In genomic region chr2:215670396-215670795, GRCh38 we compare ENCODE assay signal across 18 cellular contexts.
DNase-seq lines count a peak whose midpoint lies in the region; ATAC-seq, FAIRE-seq and TF ChIP-seq lines count a peak whose summit lies in the region.
"Had no signal": no experiment of that assay in that cellular context is flagged by ENCODE, and none has a peak within 500 bp of the region (broad histone marks: within the 10 kb centered on the region; RNA-seq: fewer than 3 reads in every experiment).

No MANE protein-coding gene starts in this region.

- no peak for TF ChIP-seq RAD21 in HepG2 (CRISPR knock-in tag; IDR thresholded peaks at IDR 0.05)

- ATAC-seq in HepG2 = no peak
- no peak for ATAC-seq in right lobe of liver
- no peak for ATAC-seq in stimulated activated memory B cell treated with anti-CD40 and anti-IgM and Interleukin-4, amounts not matched to agents 10 μg/mL and 1 μg/mL and 100 μg/mL, for 72 hours
- no peak for ATAC-seq in HG03097 (IDR thresholded peaks at IDR 0.05; ENCODE audit: low FRiP score, unreplicated experiment)
- ATAC-seq: CD8-positive, alpha-beta T cell had no signal

- H3K9ac ChIP-seq in HepG2 (ENCODE audit: insufficient read depth, low read depth, low read length) (no peak overlapping the region), endodermal cell (ENCODE audit: extremely low read depth, low read length, poor library complexity, severe bottlenecking) (no peak overlapping the region), mesendoderm (ENCODE audit: low read length) (no peak overlapping the region)
- H3K9ac ChIP-seq: BLaER1 treated with 17β-estradiol and CSF1 and Interleukin-3, amounts not matched to agents 10 nM and 100 nM; GM23248 had no signal

- peaks cover 33% of the 10 kb centered on the region for H3K4me1 Mint-ChIP-seq in endodermal cell
- no peaks in the 10 kb centered on the region for H3K4me1 Mint-ChIP-seq in stimulated activated memory B cell treated with anti-CD40 and anti-IgM and Interleukin-4, amounts not matched to agents 10 μg/mL and 1 μg/mL and 100 μg/mL, for 72 hours
- H3K4me1 Mint-ChIP-seq: B cell had no signal

- H3K36me3 Mint-ChIP-seq in endodermal cell (ENCODE audit: low read depth) = no peaks in the 10 kb centered on the region
- H3K36me3 Mint-ChIP-seq in stimulated activated memory B cell treated with anti-CD40 and anti-IgM and Interleukin-4, amounts not matched to agents 10 μg/mL and 1 μg/mL and 100 μg/mL, for 72 hours = no peaks in the 10 kb centered on the region
- H3K36me3 Mint-ChIP-seq: CD8-positive, alpha-beta T cell had no signal

- no peak overlapping the region for H3K18ac ChIP-seq in mesendoderm (ENCODE audit: low read length)

- H4K20me1 ChIP-seq in HepG2 (ENCODE audit: insufficient read depth, low read length) = no peaks in the 10 kb centered on the region
- H4K20me1 ChIP-seq: BLaER1 treated with 17β-estradiol and CSF1 and Interleukin-3, amounts not matched to agents 10 nM and 100 nM had no signal

- H3K27me3 Mint-ChIP-seq in endodermal cell (ENCODE audit: insufficient read depth) = no peaks in the 10 kb centered on the region
- H3K27me3 Mint-ChIP-seq in stimulated activated memory B cell treated with anti-CD40 and anti-IgM and Interleukin-4, amounts not matched to agents 10 μg/mL and 1 μg/mL and 100 μg/mL, for 72 hours = peaks cover 26% of the 10 kb centered on the region

- in situ Hi-C loops in HepG2 (cut with HindIII; ENCODE audit: extremely low pct_ligation_motif_present, low pct_unique_long_range_greater_than_20kb) = no loop called here

- DNase-seq in HepG2 (ENCODE audit: low spot score) (no peak), right lobe of liver (no peak), endodermal cell (no peak), mesendoderm (peak; percentile 45), iPS-NIHi11 (ENCODE audit: low spot score) (no peak)
- DNase-seq: CD8-positive, alpha-beta T cell; DMS 273 treated with DMSO at 0.1 percent for 48 hours; GDM1; GM23248 had no signal

- H3K4me3 Mint-ChIP-seq in endodermal cell = no peak overlapping the region
- no peak overlapping the region for H3K4me3 Mint-ChIP-seq in stimulated activated memory B cell treated with anti-CD40 and anti-IgM and Interleukin-4, amounts not matched to agents 10 μg/mL and 1 μg/mL and 100 μg/mL, for 72 hours
- H3K4me3 Mint-ChIP-seq: B cell; CD8-positive, alpha-beta T cell had no signal

- H2AK5ac ChIP-seq in mesendoderm (ENCODE audit: low read length) = no peak overlapping the region

- TF ChIP-seq EP300 in HepG2 (IDR thresholded peaks at IDR 0.05; ENCODE audit: low read depth in 2 of 2, low read length in 2 of 2) (no peak), HepG2 (CRISPR knock-in tag; IDR thresholded peaks at IDR 0.05; ENCODE audit: borderline replicate concordance) (no peak)

- H3K56ac ChIP-seq in mesendoderm (ENCODE audit: low read length) = no peak overlapping the region

- H3K4me2 ChIP-seq in HepG2 (ENCODE audit: low read depth, low read length) = no peak overlapping the region
- no peak overlapping the region for H3K4me2 ChIP-seq in mesendoderm (ENCODE audit: low read length)

- no peak overlapping the region for H3K27ac ChIP-seq in HepG2 (ENCODE audit: extremely low read length, insufficient read depth, low read length)
- no peak overlapping the region for H3K27ac ChIP-seq in right lobe of liver
- H3K27ac ChIP-seq in endodermal cell (ENCODE audit: low read depth, low read length) = no peak overlapping the region
- no peak overlapping the region for H3K27ac ChIP-seq in mesendoderm (ENCODE audit: low read depth, low read length)
- H3K27ac ChIP-seq: 22Rv1, GM23248, HL-60 had no signal

- no peak overlapping the region for H3K4ac ChIP-seq in mesendoderm (ENCODE audit: low read depth, low read length)

- H3K4me1 ChIP-seq in HepG2 (ENCODE audit: insufficient read depth, low read length) (peaks cover 28% of the 10 kb centered on the region), right lobe of liver (peaks cover 0 to 6% (median 0%) of the 10 kb centered on the region in 4 donors), endodermal cell (ENCODE audit: control insufficient read depth, insufficient read depth, low read length) (peaks cover 8% of the 10 kb centered on the region), mesendoderm (ENCODE audit: control insufficient read depth, low read depth, low read length) (peaks cover 4% of the 10 kb centered on the region)
- H3K4me1 ChIP-seq: HAP-1 had no signal

- WGBS in HepG2 (ENCODE audit: low lambda C conversion rate) = 95% methylated on average over 4 of the region's 4 CpGs
- WGBS in right lobe of liver (ENCODE audit: insufficient coverage, low coverage, low lambda C conversion rate, missing lambda C conversion rate) = 81% methylated on average over 3 of the region's 4 CpGs
- 79 to 90% methylated on average over 2 to 4 of the region's 4 CpGs for WGBS in endodermal cell (ENCODE audit: insufficient coverage in 1 of 2, insufficient read length in 1 of 2), 2 experiments
- WGBS in mesendoderm (ENCODE audit: extremely low coverage, insufficient coverage, low lambda C conversion rate) = no CpG with 5 or more reads among the region's 4 CpGs

- H3K27ac Mint-ChIP-seq in endodermal cell = no peak overlapping the region
- no peak overlapping the region for H3K27ac Mint-ChIP-seq in stimulated activated memory B cell treated with anti-CD40 and anti-IgM and Interleukin-4, amounts not matched to agents 10 μg/mL and 1 μg/mL and 100 μg/mL, for 72 hours
- H3K27ac Mint-ChIP-seq: B cell; CD8-positive, alpha-beta T cell had no signal

- no peak for TF ChIP-seq CTCF in HepG2 (CRISPR knock-in tag; IDR thresholded peaks at IDR 0.05)
- no peak for TF ChIP-seq CTCF in right lobe of liver (IDR thresholded peaks at IDR 0.05)
- no peak for TF ChIP-seq CTCF in endodermal cell (conservative IDR thresholded peaks at IDR 0.05)

- H3K79me1 ChIP-seq in mesendoderm (ENCODE audit: low read length) = no peaks in the 10 kb centered on the region

- H3K9me3 Mint-ChIP-seq in endodermal cell = peaks cover 11% of the 10 kb centered on the region
- H3K9me3 Mint-ChIP-seq in stimulated activated memory B cell treated with anti-CD40 and anti-IgM and Interleukin-4, amounts not matched to agents 10 μg/mL and 1 μg/mL and 100 μg/mL, for 72 hours = peaks cover 3% of the 10 kb centered on the region

- no peak for FAIRE-seq in HepG2 (lab: Jason Lieb, UNC)
- FAIRE-seq: GM12892, GM18507 had no signal

- no peak overlapping the region for H2BK5ac ChIP-seq in mesendoderm (ENCODE audit: low read length)

- CTCF ChIA-PET in HepG2 (lab: Yijun Ruan, JAX; ENCODE audit: low intra/inter-chr PET ratio, low total read pairs) = no interaction called here

- H2AFZ ChIP-seq in HepG2 (ENCODE audit: low read length) = no peak overlapping the region
- H2AFZ ChIP-seq: GM23248 had no signal

- H3K9me3 ChIP-seq in HepG2 (ENCODE audit: low read length) = no peaks in the 10 kb centered on the region
- H3K9me3 ChIP-seq in right lobe of liver = no peaks in the 10 kb centered on the region
- H3K9me3 ChIP-seq in endodermal cell (ENCODE audit: control insufficient read depth, low read length) = peaks cover 9% of the 10 kb centered on the region
- H3K9me3 ChIP-seq: HAP-1 had no signal

- H4K8ac ChIP-seq in mesendoderm (ENCODE audit: low read depth, low read length) = no peak overlapping the region

- H2BK15ac ChIP-seq in mesendoderm (replicated peaks; ENCODE audit: low read depth) = peak overlapping the region; percentile 11

- H3K79me2 ChIP-seq in HepG2 (ENCODE audit: insufficient read depth, low read length) (no peaks in the 10 kb centered on the region), mesendoderm (ENCODE audit: control insufficient read depth, insufficient read depth, low read length) (no peaks in the 10 kb centered on the region)

- H3K27me3 ChIP-seq in HepG2 (ENCODE audit: control insufficient read depth in 1 of 2, insufficient read depth in 2 of 2, low read length in 2 of 2) (no peaks in the 10 kb centered on the region), right lobe of liver (no peaks in the 10 kb centered on the region), endodermal cell (ENCODE audit: control insufficient read depth, insufficient read depth, low read length, poor library complexity, severe bottlenecking) (no peaks in the 10 kb centered on the region), mesendoderm (ENCODE audit: insufficient read depth, low read length, poor library complexity) (no peaks in the 10 kb centered on the region)
- H3K27me3 ChIP-seq: BLaER1 treated with 17β-estradiol and CSF1 and Interleukin-3, amounts not matched to agents 10 nM and 100 nM had no signal

- TF ChIP-seq POLR2A in HepG2 (IDR thresholded peaks at IDR 0.05; ENCODE audit: insufficient read depth in 1 of 2, low read depth in 2 of 2, low read length in 2 of 2) (no peak), right lobe of liver (IDR thresholded peaks at IDR 0.05) (no peak)

- POLR2A ChIA-PET in HepG2 (lab: Yijun Ruan, JAX) = no interaction called here

- H2BK120ac ChIP-seq in mesendoderm (ENCODE audit: low read depth, low read length) = no peak overlapping the region

- H4K5ac ChIP-seq in mesendoderm (ENCODE audit: low read length) = no peak overlapping the region

- H3K23ac ChIP-seq in mesendoderm (ENCODE audit: low read length) = no peak overlapping the region

- intact Hi-C loops in HepG2 (cut with micrococcal nuclease; ENCODE audit: unreplicated experiment) = no loop called here
- intact Hi-C loops in right lobe of liver (cut with DNase I) = no loop called here

- BruUV-seq in HepG2 (replicated peaks; lab: Mats Ljungman, UMichigan) = no TSS peak

- no peaks in the 10 kb centered on the region for H3K36me3 ChIP-seq in HepG2 (replicated peaks in 1 of 2; ENCODE audit: control insufficient read depth in 1 of 2, insufficient read depth in 2 of 2, low read length in 2 of 2)
- H3K36me3 ChIP-seq in right lobe of liver = no peaks in the 10 kb centered on the region
- no peaks in the 10 kb centered on the region for H3K36me3 ChIP-seq in endodermal cell (ENCODE audit: control insufficient read depth, insufficient read depth, low read length)
- H3K36me3 ChIP-seq in mesendoderm (ENCODE audit: control insufficient read depth, insufficient read depth, low read length) = no peaks in the 10 kb centered on the region
- H3K36me3 ChIP-seq: BLaER1 treated with 17β-estradiol and CSF1 and Interleukin-3, amounts not matched to agents 10 nM and 100 nM; HAP-1 had no signal

- H3K4me3 ChIP-seq in HepG2 (replicated peaks in 1 of 3; ENCODE audit: insufficient read depth in 1 of 3, low read depth in 2 of 3, low read length in 3 of 3) (no peak overlapping the region), right lobe of liver (no peak overlapping the region), endodermal cell (ENCODE audit: low read length) (peak overlapping the region; percentile 16), mesendoderm (ENCODE audit: low read length) (no peak overlapping the region)
- H3K4me3 ChIP-seq: BLaER1 treated with 17β-estradiol and CSF1 and Interleukin-3, amounts not matched to agents 10 nM and 100 nM; GM23248; HAP-1 had no signal

TF ChIP-seq in HepG2, 621 proteins besides CTCF, POLR2A, EP300 and RAD21:
- peak; percentile 50 for TF ChIP-seq MAFF (IDR thresholded peaks at IDR 0.05; ENCODE audit: low read depth, low read length)
- no peak for TF ChIP-seq NFKB2 (CRISPR knock-in tag; IDR thresholded peaks at IDR 0.05; ENCODE audit: borderline replicate concordance)
- TF ChIP-seq MAFK (conservative IDR thresholded peaks at IDR 0.05 in 1 of 2, IDR thresholded peaks at IDR 0.05 in 1 of 2; ENCODE audit: low read length in 2 of 2) = peak; percentile 61 to 63
TF ChIP-seq in HepG2: peak in this region for 2.
